In genomic region chr14:19167454-19168190, GRCh38 we compare ENCODE assay signal across 7 cellular contexts.
DNase-seq lines count a peak whose midpoint lies in the region; ATAC-seq and TF ChIP-seq lines count a peak whose summit lies in the region.
"Not testable (repeated sequence)": the region's sequence is repeated elsewhere in the genome, so short reads cannot be mapped to it uniquely, and the experiment has no call there.

No MANE protein-coding gene starts in this region.

- H3K4me3 ChIP-seq in BE2C (ENCODE audit: low read depth, low read length); PC-3 (ENCODE audit: low read length); hepatocyte; spleen: not testable (repeated sequence)

- not testable (repeated sequence) for H3K4me1 ChIP-seq in BE2C; PC-3 (ENCODE audit: insufficient read depth, low read length); hepatocyte (ENCODE audit: insufficient read depth); spleen

- H3K27me3 ChIP-seq in BE2C; PC-3 (ENCODE audit: low read length); hepatocyte; spleen (replicated peaks in 1 of 7): not testable (repeated sequence)

- H3K27ac ChIP-seq in PC-3 (ENCODE audit: low read length); hepatocyte; spleen: not testable (repeated sequence)

- peak; percentile 2 for DNase-seq in BE2C
- peak; percentile 1 for DNase-seq in PC-3
- peak; percentile 71 for DNase-seq in activated effector memory CD4-positive, alpha-beta T cell treated with anti-CD3 and anti-CD28 coated beads, Interleukin-2, amount 50 U/mL, for 16 hours
- peak; percentile 74 for DNase-seq in Right ventricle myocardium inferior (ENCODE audit: missing footprints)
- peak; percentile 3 for DNase-seq in hepatocyte (ENCODE audit: low spot score)
- peak; percentile 92 for DNase-seq in mesenteric fat pad (ENCODE audit: low spot score)
- peak; percentile 87 for DNase-seq in spleen

- not testable (repeated sequence) for H3K9me3 ChIP-seq in BE2C; PC-3 (ENCODE audit: low read length); hepatocyte (ENCODE audit: low read depth)
- H3K9me3 ChIP-seq in spleen, result peaks cover 0 to 28% (median 7%) of the 10 kb centered on the region in 8 donors

- not testable (repeated sequence) for ATAC-seq in PC-3, Right ventricle myocardium inferior

- not testable (repeated sequence) for H3K79me2 ChIP-seq in PC-3 (ENCODE audit: low read length); hepatocyte

- POLR2A ChIA-PET in PC-3 (lab: Charles Lee; ENCODE audit: unreplicated experiment), result not testable (repeated sequence)

- H3K36me3 ChIP-seq in BE2C; PC-3 (ENCODE audit: low read depth, low read length); hepatocyte (replicated peaks; ENCODE audit: insufficient read depth, low read depth); spleen: not testable (repeated sequence)

- not testable (repeated sequence) for TF ChIP-seq POLR2A in spleen (IDR thresholded peaks at IDR 0.05)

- not testable (repeated sequence) for H4K20me1 ChIP-seq in PC-3 (ENCODE audit: low read length); hepatocyte (ENCODE audit: insufficient read depth, poor library complexity, severe bottlenecking)

- not testable (repeated sequence) for TF ChIP-seq CTCF in BE2C (IDR thresholded peaks at IDR 0.05; ENCODE audit: low read depth, low read length); PC-3 (conservative IDR thresholded peaks at IDR 0.05; ENCODE audit: low read depth, low read length); hepatocyte (IDR thresholded peaks at IDR 0.05; ENCODE audit: poor library complexity); spleen (IDR thresholded peaks at IDR 0.05 in 8 of 11, conservative IDR thresholded peaks at IDR 0.05 in 3 of 11)

- H3F3A ChIP-seq in PC-3 (ENCODE audit: low read length, unreplicated experiment), result not testable (repeated sequence)

- BruUV-seq in PC-3 (replicated peaks; lab: Mats Ljungman, UMichigan), result not testable (repeated sequence)

- not testable (repeated sequence) for H3K4me2 ChIP-seq in PC-3 (ENCODE audit: low read length); hepatocyte

- CTCF ChIA-PET in PC-3 (lab: Charles Lee), result not testable (repeated sequence)

- intact Hi-C loops in PC-3 (cut with micrococcal nuclease); Right ventricle myocardium inferior (cut with DNase I); spleen (cut with DNase I; ENCODE audit: low total_unique reads): not testable (repeated sequence)

- not testable (repeated sequence) for H2AFZ ChIP-seq in PC-3 (ENCODE audit: low read length); hepatocyte

- WGBS in hepatocyte (ENCODE audit: low lambda C conversion rate, missing lambda C conversion rate), result 79% methylated on average over 8 of the region's 8 CpGs
- 82 to 93% (median 86%) methylated on average over 8 of the region's 8 CpGs for WGBS in spleen, 5 donors

- H3K9me2 ChIP-seq in PC-3 (replicated peaks; ENCODE audit: low read length); hepatocyte (replicated peaks; ENCODE audit: insufficient read depth): not testable (repeated sequence)

- H3K9ac ChIP-seq in PC-3 (ENCODE audit: low read length), result not testable (repeated sequence)

Comparison
In these comparisons a context has a peak if more than half of its experiments do, and no peak if none do; other contexts are left out.
1. DNase-seq: peak in every context shown above with its lines; median percentile 92 in mesenteric fat pad; 87 in spleen; 74 in Right ventricle myocardium inferior; 71 in activated effector memory CD4-positive, alpha-beta T cell treated with anti-CD3 and anti-CD28 coated beads, Interleukin-2, amount 50 U/mL, for 16 hours; 3 in hepatocyte; 2 in BE2C; 1 in PC-3.